ENCODE assay signal across 1 cellular context in genomic region chr1:85681087-85681486, GRCh38.
TF ChIP-seq lines count a peak whose summit lies in the region.

No MANE protein-coding gene starts in this region.

TF ChIP-seq in SK-N-SH, 30 proteins besides CTCF, POLR2A, EP300 and RAD21 (continued from another document):
- TF ChIP-seq PBX3 (IDR thresholded peaks at IDR 0.05) (no peak), EZH2phosphoT487 (IDR thresholded peaks at IDR 0.05; ENCODE audit: borderline replicate concordance, low read depth) (no peak), MEF2A (IDR thresholded peaks at IDR 0.05; ENCODE audit: borderline replicate concordance, low read depth) (no peak)
